17 cellular contexts compared by ENCODE assay signal in the genomic region with DNA sequence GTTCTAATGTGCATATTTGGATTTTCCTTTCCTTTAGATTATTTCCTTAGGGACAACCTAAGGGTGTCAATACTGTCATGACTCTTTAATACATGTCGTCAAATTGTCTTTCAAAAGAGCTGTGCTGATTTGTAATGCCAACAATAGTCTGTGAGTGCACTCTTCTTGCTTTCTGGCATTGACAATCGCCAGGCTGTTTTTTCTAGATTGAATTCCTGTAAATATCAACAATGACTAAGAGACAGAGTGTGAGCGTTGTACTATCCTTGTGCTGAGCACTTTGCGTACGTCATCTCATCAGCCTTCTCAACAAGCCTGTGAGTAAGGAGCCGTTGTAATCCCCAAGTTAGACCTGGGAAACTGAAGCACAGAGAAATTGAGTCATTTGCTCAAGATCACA.
DNase-seq lines count a peak whose midpoint lies in the region; ATAC-seq and TF ChIP-seq lines count a peak whose summit lies in the region.
"Had no signal": no experiment of that assay in that cellular context is flagged by ENCODE, and none has a peak within 500 bp of the region (broad histone marks: within the 10 kb centered on the region; RNA-seq: fewer than 3 reads in every experiment).

No MANE protein-coding gene starts in this region.

- DNase-seq in DMS53 (lab: John Stamatoyannopoulos, UW) (peak; percentile 96), NCI-H2029 (lab: John Stamatoyannopoulos, UW) (peak; percentile 26), mucosa of descending colon (no peak), WERI-Rb-1 (no peak)
- no peak for DNase-seq in central memory CD8-positive, alpha-beta T cell (ENCODE audit: low spot score in 2 of 2)
- DNase-seq in stimulated activated naive CD4-positive, alpha-beta T cell treated with Interleukin-2 at 50 U/mL for 16 hours (lab: John Stamatoyannopoulos, UW): no peak
- DNase-seq in stimulated activated naive CD4-positive, alpha-beta T cell (lab: John Stamatoyannopoulos, UW): no peak
- DNase-seq: CD8-positive, alpha-beta memory T cell; EL; NCI-H1048; NCI-H1694; NCI-H2171 treated with DMSO at 0.1 percent for 48 hours; NCI-H524; SHP77 treated with DMSO at 0.1 percent for 48 hours had no signal

- intact Hi-C loops in mucosa of descending colon (cut with DNase I, micrococcal nuclease): no loop called here

- no peak overlapping the region for H3K27ac Mint-ChIP-seq in central memory CD8-positive, alpha-beta T cell (ENCODE audit: low read depth)

- peaks cover 61% of the 10 kb centered on the region for H3K27me3 ChIP-seq in WERI-Rb-1 (ENCODE audit: insufficient read depth, low read depth, severe bottlenecking)

- no peaks in the 10 kb centered on the region for H3K27me3 Mint-ChIP-seq in central memory CD8-positive, alpha-beta T cell

- H3K4me3 ChIP-seq in mucosa of descending colon (no peak overlapping the region), WERI-Rb-1 (ENCODE audit: low read depth, low read length) (no peak overlapping the region)
- H3K4me3 ChIP-seq: K562 had no signal

- ATAC-seq in central memory CD8-positive, alpha-beta T cell (replicated peaks; ENCODE audit: extremely low read depth, poor library complexity, severe bottlenecking): no peak
- peak; percentile 12 for ATAC-seq in mucosa of descending colon
- no peak for ATAC-seq in HG02981 (IDR thresholded peaks at IDR 0.05; ENCODE audit: unreplicated experiment)
- ATAC-seq: HCT116, K562 had no signal

- H3K4me3 Mint-ChIP-seq in central memory CD8-positive, alpha-beta T cell: peak overlapping the region; percentile 55

- TF ChIP-seq CTCF in mucosa of descending colon (IDR thresholded peaks at IDR 0.05): no peak
- no peak for TF ChIP-seq CTCF in WERI-Rb-1 (IDR thresholded peaks at IDR 0.05; ENCODE audit: low read depth, low read length)

- H3K4me1 Mint-ChIP-seq in central memory CD8-positive, alpha-beta T cell: peaks cover 27% of the 10 kb centered on the region

- peaks cover 3% of the 10 kb centered on the region for H3K9me3 ChIP-seq in mucosa of descending colon
- H3K9me3 ChIP-seq in WERI-Rb-1 (ENCODE audit: severe bottlenecking): no peaks in the 10 kb centered on the region

- no peaks in the 10 kb centered on the region for H3K4me1 ChIP-seq in mucosa of descending colon (ENCODE audit: low read depth)

- no peaks in the 10 kb centered on the region for H3K36me3 Mint-ChIP-seq in central memory CD8-positive, alpha-beta T cell (ENCODE audit: insufficient read depth)

- H3K36me3 ChIP-seq in mucosa of descending colon (ENCODE audit: low read depth) (no peaks in the 10 kb centered on the region), WERI-Rb-1 (no peaks in the 10 kb centered on the region)

- H3K9me3 Mint-ChIP-seq in central memory CD8-positive, alpha-beta T cell: no peaks in the 10 kb centered on the region

- H3K27ac ChIP-seq in WERI-Rb-1: no peak overlapping the region

Comparison
In these comparisons a context has a peak if more than half of its experiments do, and no peak if none do; other contexts are left out.
1. DNase-seq: peak in DMS53 (single experiment) and NCI-H2029 (single experiment); none in central memory CD8-positive, alpha-beta T cell (0 of 2), mucosa of descending colon (0 of 3), stimulated activated naive CD4-positive, alpha-beta T cell treated with Interleukin-2 at 50 U/mL for 16 hours (single experiment), WERI-Rb-1 (single experiment) and stimulated activated naive CD4-positive, alpha-beta T cell (0 of 6).